In the genomic region with DNA sequence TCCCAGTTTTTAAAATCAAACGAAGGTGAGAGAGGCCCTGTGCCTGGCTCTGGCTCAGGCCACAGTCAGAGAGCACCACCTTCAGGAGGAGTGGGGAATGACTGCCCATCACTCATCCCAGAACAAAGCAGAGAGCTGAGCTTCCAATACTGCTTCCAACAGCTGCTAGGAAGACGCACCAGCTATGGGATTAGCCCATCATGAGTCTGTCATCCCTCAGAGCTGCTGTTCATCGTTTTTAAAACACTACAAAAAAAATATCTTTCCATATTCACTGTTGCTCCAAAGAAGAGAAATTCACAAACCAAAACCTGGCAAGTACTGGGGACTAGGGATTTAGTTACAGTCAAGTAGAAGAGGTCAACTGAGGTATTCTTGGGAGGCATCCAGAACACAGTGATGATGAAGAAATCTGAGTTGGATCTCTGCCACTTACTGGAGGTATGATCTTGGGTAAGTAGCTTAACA, we compare ENCODE assay signal across 8 cellular contexts.
DNase-seq lines count a peak whose midpoint lies in the region; ATAC-seq, FAIRE-seq and TF ChIP-seq lines count a peak whose summit lies in the region.

No MANE protein-coding gene starts in this region.

- H3K27ac Mint-ChIP-seq in CD4-positive, CD25-positive, alpha-beta regulatory T cell = peak overlapping the region in 2 of 3 donors; percentile 54 to 69
- peak overlapping the region; percentile 69 for H3K27ac Mint-ChIP-seq in chondrocyte (ENCODE audit: unreplicated experiment)

- H3K36me3 Mint-ChIP-seq in CD4-positive, CD25-positive, alpha-beta regulatory T cell = peaks cover 49% of the 10 kb centered on the region
- H3K36me3 Mint-ChIP-seq in chondrocyte (ENCODE audit: low read depth) = peaks cover 3% of the 10 kb centered on the region

- FAIRE-seq in GM19239 (lab: Jason Lieb, UNC) = no peak

- H3K9me3 Mint-ChIP-seq in CD4-positive, CD25-positive, alpha-beta regulatory T cell = no peaks in the 10 kb centered on the region
- H3K9me3 Mint-ChIP-seq in chondrocyte (ENCODE audit: low read depth) = no peaks in the 10 kb centered on the region

- no peaks in the 10 kb centered on the region for H3K27me3 Mint-ChIP-seq in CD4-positive, CD25-positive, alpha-beta regulatory T cell
- H3K27me3 Mint-ChIP-seq in chondrocyte (ENCODE audit: low read depth) = no peaks in the 10 kb centered on the region

- H3K9me3 ChIP-seq in CD4-positive, CD25-positive, alpha-beta regulatory T cell (ENCODE audit: control insufficient read depth in 2 of 2, low read length in 2 of 2) = no peaks in the 10 kb centered on the region
- no peaks in the 10 kb centered on the region for H3K9me3 ChIP-seq in SJCRH30 (replicated peaks)

- peak; percentile 98 for TF ChIP-seq CTCF in chondrocyte (IDR thresholded peaks at IDR 0.05)

- H3K4me1 ChIP-seq in CD4-positive, CD25-positive, alpha-beta regulatory T cell (ENCODE audit: control insufficient read depth, insufficient read depth, low read length, poor library complexity, severe bottlenecking) = no peaks in the 10 kb centered on the region
- H3K4me1 ChIP-seq in SJCRH30 = peaks cover 7% of the 10 kb centered on the region; the same call in 1 of the 2 replicates

- H3K4me3 ChIP-seq in CD4-positive, CD25-positive, alpha-beta regulatory T cell (ENCODE audit: low read depth, low read length) = no peak overlapping the region
- H3K4me3 ChIP-seq in SJCRH30 = no peak overlapping the region

- H3K27ac ChIP-seq in CD4-positive, CD25-positive, alpha-beta regulatory T cell (ENCODE audit: insufficient read depth, low read length, poor library complexity, severe bottlenecking) = no peak overlapping the region
- H3K27ac ChIP-seq in SJCRH30 = no peak overlapping the region

- H3K4me1 Mint-ChIP-seq in CD4-positive, CD25-positive, alpha-beta regulatory T cell = peaks cover 6 to 17% (median 10%) of the 10 kb centered on the region in 4 donors
- H3K4me1 Mint-ChIP-seq in chondrocyte (ENCODE audit: low read depth) = peaks cover 57% of the 10 kb centered on the region

- DNase-seq in CD4-positive, CD25-positive, alpha-beta regulatory T cell = peak in 2 of 3 donors; percentile 13 to 33
- DNase-seq in GM19239 (ENCODE audit: insufficient read length, low spot score) (peak; percentile 9), KBM-7 (peak; percentile 59), SJCRH30 (peak; percentile 73 to 86), chondrocyte (ENCODE audit: low spot score) (no peak), kidney glomerular epithelial cell (lab: John Stamatoyannopoulos, UW) (peak; percentile 41)
- peak; percentile 10 to 21 for DNase-seq in stimulated activated CD4-positive, alpha-beta T cell treated with anti-CD3 and anti-CD28 coated beads, Interleukin-2, amount 100 ng/mL, for 48 hours

- H3K36me3 ChIP-seq in CD4-positive, CD25-positive, alpha-beta regulatory T cell (ENCODE audit: control insufficient read depth, insufficient read depth, low read length) = peaks cover 65% of the 10 kb centered on the region
- H3K36me3 ChIP-seq in SJCRH30 = peaks cover 44% of the 10 kb centered on the region

- H3K4me3 Mint-ChIP-seq in CD4-positive, CD25-positive, alpha-beta regulatory T cell = no peak overlapping the region
- H3K4me3 Mint-ChIP-seq in chondrocyte (ENCODE audit: unreplicated experiment) = no peak overlapping the region

- peak in 1 of 2 donors; percentile 37 for ATAC-seq in CD4-positive, CD25-positive, alpha-beta regulatory T cell (ENCODE audit: low read depth in 2 of 2)
- no peak for ATAC-seq in GM19455 (IDR thresholded peaks at IDR 0.05; ENCODE audit: unreplicated experiment)

- H3K27me3 ChIP-seq in CD4-positive, CD25-positive, alpha-beta regulatory T cell (ENCODE audit: control insufficient read depth, insufficient read depth, low read length) = no peaks in the 10 kb centered on the region
- no peaks in the 10 kb centered on the region for H3K27me3 ChIP-seq in SJCRH30

- in situ Hi-C loops in KBM-7 (cut with MboI; ENCODE audit: low pct_unique_long_range_greater_than_20kb, low sequenced_read_pairs) = no loop called here
